ENCODE assay signal across 2 cellular contexts in genomic region chr17:80068301-80069160, GRCh38.
TF ChIP-seq lines count a peak whose summit lies in the region.

No MANE protein-coding gene starts in this region.

TF ChIP-seq in SK-N-SH, 30 proteins besides CTCF, POLR2A, EP300 and RAD21 (continued from another document):
- TF ChIP-seq ZBTB33 (IDR thresholded peaks at IDR 0.05; ENCODE audit: borderline replicate concordance, low read depth): no peak
- TF ChIP-seq SMC3 (IDR thresholded peaks at IDR 0.05; ENCODE audit: low read depth, low read length): no peak
- no peak for TF ChIP-seq PBX3 (IDR thresholded peaks at IDR 0.05)
- no peak for TF ChIP-seq TAF1 (IDR thresholded peaks at IDR 0.05; ENCODE audit: borderline replicate concordance, low read depth, low read length)
TF ChIP-seq in SK-N-SH: peak in this region for 0.

TF ChIP-seq in SK-N-SH treated with all-trans-retinoic acid at 6 μM for 48 hours, 23 proteins besides CTCF, POLR2A, EP300 and RAD21 (continued from another document):
- TF ChIP-seq CREB5 (CRISPR knock-in tag; IDR thresholded peaks at IDR 0.05; ENCODE audit: low read depth) (no peak), ZNF70 (CRISPR knock-in tag; IDR thresholded peaks at IDR 0.05) (no peak), PPARA (CRISPR knock-in tag; IDR thresholded peaks at IDR 0.05; ENCODE audit: borderline replicate concordance) (no peak), CSRNP3 (CRISPR knock-in tag; IDR thresholded peaks at IDR 0.05) (no peak), ZNF565 (CRISPR knock-in tag; conservative IDR thresholded peaks at IDR 0.05; ENCODE audit: low read depth) (no peak), ISL1 (CRISPR knock-in tag; IDR thresholded peaks at IDR 0.05) (no peak), BACH2 (CRISPR knock-in tag; IDR thresholded peaks at IDR 0.05; ENCODE audit: borderline replicate concordance) (no peak), SNAI2 (CRISPR knock-in tag; IDR thresholded peaks at IDR 0.05) (no peak), OSR1 (CRISPR knock-in tag; IDR thresholded peaks at IDR 0.05) (no peak), TOX (CRISPR knock-in tag; IDR thresholded peaks at IDR 0.05; ENCODE audit: borderline replicate concordance) (no peak)
